In the genomic region with DNA sequence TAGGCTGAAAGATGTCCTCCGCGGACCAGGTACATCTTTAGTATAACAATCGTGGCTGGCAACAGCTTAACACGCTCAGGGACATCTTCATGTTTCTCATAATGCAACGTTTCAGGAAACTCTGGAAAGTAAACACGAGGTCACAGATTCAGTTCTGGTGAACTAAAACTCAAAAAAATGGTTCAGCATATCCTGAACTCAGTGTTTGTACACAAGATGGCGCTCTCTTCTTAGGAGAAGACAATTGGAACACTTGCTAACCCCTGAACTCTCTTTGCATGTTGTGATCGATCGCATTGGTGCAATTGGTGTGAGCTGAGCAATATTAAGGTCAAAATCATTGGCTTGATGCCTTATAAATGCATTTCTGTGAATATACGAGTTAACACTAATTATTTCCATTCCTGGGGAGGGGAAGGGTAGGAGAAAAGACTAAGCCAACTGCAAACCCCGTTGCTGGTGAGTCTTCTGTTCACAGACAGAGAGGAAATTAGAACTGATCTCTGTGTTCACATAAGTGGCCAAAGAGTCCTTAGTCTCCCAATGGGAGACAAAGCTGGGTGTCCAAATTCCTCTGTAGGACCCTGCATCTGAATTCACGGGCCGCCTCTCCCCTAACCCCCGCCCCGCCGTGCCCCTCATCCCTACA, we compare ENCODE assay signal across 8 cellular contexts. TPM values are rescaled to one million over a fixed set of nuclear protein-coding genes. Genes with fewer than 3 reads are reported as not detected.
DNase-seq lines count a peak whose midpoint lies in the region; ATAC-seq and TF ChIP-seq lines count a peak whose summit lies in the region.

No MANE protein-coding gene starts in this region.

- intact Hi-C loops in left ventricle myocardium inferior (cut with micrococcal nuclease) = loop anchor here (2.0 kb wide), 1 partner anchor 208 kb away; no protein-coding TSS in a partner anchor

- no peaks in the 10 kb centered on the region for H3K9me3 ChIP-seq in left ventricle myocardium inferior (replicated peaks)

- peak; percentile 42 for DNase-seq in DMS153 (lab: John Stamatoyannopoulos, UW)
- DNase-seq in NCI-H524 (lab: John Stamatoyannopoulos, UW) = peak; percentile 42 to 71
- DNase-seq in activated naive CD4-positive, alpha-beta T cell treated with anti-CD3 and anti-CD28 coated beads, Interleukin-2, amount 50 U/mL, for 72 hours (ENCODE audit: low spot score in 2 of 2) = peak in 1 of 2 donors; percentile 45
- no peak for DNase-seq in left ventricle myocardium inferior
- DNase-seq in renal cortical epithelial cell (ENCODE audit: low read depth) = peak; percentile 66
- no peak for DNase-seq in activated CD4-positive, alpha-beta T cell treated with anti-CD3 and anti-CD28 coated beads for 48 hours

- no peaks in the 10 kb centered on the region for H3K27me3 ChIP-seq in left ventricle myocardium inferior (ENCODE audit: low read depth)

- no peaks in the 10 kb centered on the region for H3K36me3 Mint-ChIP-seq in activated naive CD4-positive, alpha-beta T cell treated with anti-CD3 and anti-CD28 coated beads, Interleukin-2, amount 50 U/mL, for 72 hours

- peak overlapping the region in 1 of 2 donors; percentile 22 for H3K27ac Mint-ChIP-seq in activated naive CD4-positive, alpha-beta T cell treated with anti-CD3 and anti-CD28 coated beads, Interleukin-2, amount 50 U/mL, for 72 hours

- peak overlapping the region; percentile 14 for H3K4me3 ChIP-seq in left ventricle myocardium inferior

- peak; percentile 91 for TF ChIP-seq CTCF in left ventricle myocardium inferior (IDR thresholded peaks at IDR 0.05; ENCODE audit: borderline replicate concordance)

- no peaks in the 10 kb centered on the region for H3K9me3 Mint-ChIP-seq in activated naive CD4-positive, alpha-beta T cell treated with anti-CD3 and anti-CD28 coated beads, Interleukin-2, amount 50 U/mL, for 72 hours

- H3K4me1 ChIP-seq in left ventricle myocardium inferior = peaks cover 26% of the 10 kb centered on the region

- H3K27ac ChIP-seq in left ventricle myocardium inferior (replicated peaks) = no peak overlapping the region

- peak; percentile 53 for ATAC-seq in GM19023 (IDR thresholded peaks at IDR 0.05; ENCODE audit: unreplicated experiment)
- ATAC-seq in HG03442 (IDR thresholded peaks at IDR 0.05; ENCODE audit: unreplicated experiment) = peak; percentile 56
- ATAC-seq in activated naive CD4-positive, alpha-beta T cell treated with anti-CD3 and anti-CD28 coated beads, Interleukin-2, amount 50 U/mL, for 72 hours = peak; percentile 56 to 79

- H3K36me3 ChIP-seq in left ventricle myocardium inferior = no peaks in the 10 kb centered on the region

RNA-seq across cellular contexts. Expression of gene FAM180A, which starts 52.6 kb away (rescaled TPM):
- not detected for total RNA-seq in activated naive CD4-positive, alpha-beta T cell treated with anti-CD3 and anti-CD28 coated beads, Interleukin-2, amount 50 U/mL, for 72 hours
- total RNA-seq in left ventricle myocardium inferior (19.7 TPM), renal cortical epithelial cell (not detected in 2 replicates)

Comparison
In these comparisons a context has a peak if more than half of its experiments do, and no peak if none do; other contexts are left out.
1. DNase-seq: peak in DMS153 (single experiment), NCI-H524 (2 of 2) and renal cortical epithelial cell (single experiment); none in left ventricle myocardium inferior (single experiment) and activated CD4-positive, alpha-beta T cell treated with anti-CD3 and anti-CD28 coated beads for 48 hours (single experiment).
2. RNA of gene FAM180A, which starts 52.6 kb away (total RNA-seq): 19.7 TPM in left ventricle myocardium inferior (single experiment); not detected in activated naive CD4-positive, alpha-beta T cell treated with anti-CD3 and anti-CD28 coated beads, Interleukin-2, amount 50 U/mL, for 72 hours and not detected in renal cortical epithelial cell; every median in the first group is over 10 times any median in the second.
3. Peak in every context shown above with its lines, with median percentiles within 50 percentile points of each other: ATAC-seq.